ENCODE assay signal across 11 cellular contexts in genomic region chr3:11592460-11593298, GRCh38. TPM values are rescaled to one million over a fixed set of nuclear protein-coding genes. Genes with fewer than 3 reads are reported as not detected.
A peak's percentile ranks its signal among the peaks of the same experiment; 100 is the strongest.
DNase-seq lines count a peak whose midpoint lies in the region; ATAC-seq, FAIRE-seq and TF ChIP-seq lines count a peak whose summit lies in the region.
"Had no signal": no experiment of that assay in that cellular context is flagged by ENCODE, and none has a peak within 500 bp of the region (broad histone marks: within the 10 kb centered on the region; RNA-seq: fewer than 3 reads in every experiment).

No MANE protein-coding gene starts in this region.

- no peaks in the 10 kb centered on the region for H3K9me3 ChIP-seq in kidney (ENCODE audit: control insufficient read depth in 1 of 2, low read length in 2 of 2)

- ATAC-seq in sciatic nerve = peak; percentile 20
- ATAC-seq in HG02885 (IDR thresholded peaks at IDR 0.05; ENCODE audit: poor library complexity, unreplicated experiment) = no peak

- DNase-seq in ELR (ENCODE audit: low read depth) (peak; percentile 67), astrocyte of the spinal cord (ENCODE audit: low read depth, low spot score) (peak; percentile 58), kidney (no peak), sciatic nerve (ENCODE audit: low spot score) (no peak)
- DNase-seq in activated T-cell treated with anti-CD3 and anti-CD28 coated beads, Interleukin-2, amount 50 U/mL, for 48 hours = no peak
- DNase-seq in activated CD8-positive, alpha-beta memory T cell treated with anti-CD3 and anti-CD28 coated beads, Interleukin-2, amount 50 U/mL, for 48 hours = no peak
- no peak for DNase-seq in activated CD8-positive, alpha-beta memory T cell treated with anti-CD3 and anti-CD28 coated beads, Interleukin-2, amount 50 U/mL, for 4 hours
- DNase-seq: DND-41, left cardiac atrium, NCI-H2227 treated with DMSO at 0.1 percent for 48 hours had no signal

- no peaks in the 10 kb centered on the region for H3K36me3 ChIP-seq in kidney (ENCODE audit: control insufficient read depth in 1 of 2, insufficient read depth in 2 of 2, low read length in 2 of 2)

- peaks cover 36 to 40% of the 10 kb centered on the region in 2 donors for H3K4me1 ChIP-seq in kidney (ENCODE audit: control insufficient read depth in 1 of 2, insufficient read depth in 1 of 2, low read depth in 1 of 2, low read length in 2 of 2)

- peak overlapping the region in 1 of 2 donors; percentile 60 for H3K9ac ChIP-seq in kidney (ENCODE audit: low read length in 2 of 2)

- TF ChIP-seq CTCF in astrocyte of the spinal cord (IDR thresholded peaks at IDR 0.05; ENCODE audit: low read depth, low read length) (no peak), kidney (IDR thresholded peaks at IDR 0.05; ENCODE audit: borderline replicate concordance, extremely low read depth, insufficient read depth) (no peak)

- intact Hi-C loops in kidney (cut with DNase I) = no loop called here
- intact Hi-C loops in sciatic nerve (cut with DNase I) = no loop called here

- H3K4me3 ChIP-seq in astrocyte of the spinal cord (ENCODE audit: low read depth, low read length) = no peak overlapping the region
- H3K4me3 ChIP-seq in kidney (ENCODE audit: low read length in 2 of 2) = no peak overlapping the region

- no peak for FAIRE-seq in kidney (lab: Jason Lieb, UNC)

- in situ Hi-C loops in astrocyte of the spinal cord (cut with HindIII; ENCODE audit: low sequenced_read_pairs) = no loop called here

- H3K27ac ChIP-seq in kidney (ENCODE audit: low read depth in 2 of 2, low read length in 2 of 2) = peak overlapping the region; percentile 30 to 47

RNA-seq across cellular contexts. Expression of gene VGLL4, which starts 51.0 kb away (rescaled TPM):
- total RNA-seq in kidney (78.5 TPM), sciatic nerve (96.5 TPM)
- 41.4 TPM for polyA plus RNA-seq in kidney (ENCODE audit: insufficient read depth, low read depth, low replicate concordance)

Comparison
In these comparisons a context has a peak if more than half of its experiments do, and no peak if none do; other contexts are left out.
1. DNase-seq: peak in ELR (single experiment) and astrocyte of the spinal cord (single experiment); none in kidney (single experiment), sciatic nerve (single experiment), activated T-cell treated with anti-CD3 and anti-CD28 coated beads, Interleukin-2, amount 50 U/mL, for 48 hours (0 of 2), activated CD8-positive, alpha-beta memory T cell treated with anti-CD3 and anti-CD28 coated beads, Interleukin-2, amount 50 U/mL, for 48 hours (single experiment) and activated CD8-positive, alpha-beta memory T cell treated with anti-CD3 and anti-CD28 coated beads, Interleukin-2, amount 50 U/mL, for 4 hours (single experiment).